12 cellular contexts compared by ENCODE assay signal in genomic region chr4:71550220-71551190, GRCh38.
DNase-seq lines count a peak whose midpoint lies in the region; FAIRE-seq and TF ChIP-seq lines count a peak whose summit lies in the region.
"Had no signal": no experiment of that assay in that cellular context is flagged by ENCODE, and none has a peak within 500 bp of the region (broad histone marks: within the 10 kb centered on the region; RNA-seq: fewer than 3 reads in every experiment).

No MANE protein-coding gene starts in this region.

- H3K27me3 ChIP-seq in H1 (replicated peaks in 1 of 4; ENCODE audit: control insufficient read depth in 3 of 4, extremely low read depth in 1 of 4, insufficient read depth in 3 of 4, low read length in 3 of 4) (no peaks in the 10 kb centered on the region; a peak in 1 of 7 replicates), neuronal stem cell (ENCODE audit: control insufficient read depth in 3 of 3, insufficient read depth in 3 of 3, low read depth in 1 of 3, low read length in 3 of 3) (no peaks in the 10 kb centered on the region)

- H3K4me1 Mint-ChIP-seq in activated CD4-positive, alpha-beta memory T cell treated with anti-CD3 and anti-CD28 coated beads, Interleukin-2, amount 10 ng/mL, durations not matched to agents 7 days and 5 days, result no peaks in the 10 kb centered on the region
- H3K4me1 Mint-ChIP-seq: memory B cell had no signal

- POLR2A ChIA-PET in H1 (lab: Charles Lee; ENCODE audit: partially characterized antibody), result no interaction called here
- POLR2A ChIA-PET in activated CD4-positive, alpha-beta memory T cell treated with anti-CD3 and anti-CD28 coated beads, Interleukin-2, amount 10 ng/mL, durations not matched to agents 7 days and 5 days (lab: Charles Lee), result no interaction called here

- no peaks in the 10 kb centered on the region for H3K9me3 ChIP-seq in H1 (ENCODE audit: insufficient read depth in 2 of 2, low read depth in 1 of 2, low read length in 1 of 2)
- H3K9me3 ChIP-seq in neuronal stem cell (replicated peaks in 1 of 2; ENCODE audit: control insufficient read depth in 2 of 2, insufficient read depth in 1 of 2, low read depth in 1 of 2, low read length in 2 of 2), result no peaks in the 10 kb centered on the region

- no peak overlapping the region for H4K5ac ChIP-seq in H1 (ENCODE audit: insufficient read length, low read depth, low read length)

- H3K9ac ChIP-seq in H1 (replicated peaks in 1 of 4; ENCODE audit: extremely low read depth in 1 of 4, low read depth in 3 of 4, low read length in 3 of 4) (no peak overlapping the region), neuronal stem cell (ENCODE audit: low read depth, low read length, poor library complexity) (no peak overlapping the region)

- H2BK120ac ChIP-seq in H1 (replicated peaks; ENCODE audit: low read depth, low read length) (no peak overlapping the region), neuronal stem cell (ENCODE audit: low read depth, low read length) (no peak overlapping the region)

- H2BK15ac ChIP-seq in H1 (ENCODE audit: low read length) (no peak overlapping the region), neuronal stem cell (ENCODE audit: low read length) (no peak overlapping the region)

- no peaks in the 10 kb centered on the region for H3K23me2 ChIP-seq in H1 (ENCODE audit: low read depth, low read length)

- peak; percentile 42 to 60 for TF ChIP-seq RAD21 in H1 (IDR thresholded peaks at IDR 0.05 in 1 of 2, conservative IDR thresholded peaks at IDR 0.05 in 1 of 2; ENCODE audit: low read depth in 2 of 2, low read length in 2 of 2)

- H3K56ac ChIP-seq in H1 (replicated peaks; ENCODE audit: insufficient read length, low read depth, low read length), result no peak overlapping the region

- 77% methylated on average over 7 of the region's 7 CpGs; no CpG with 5 or more reads in 1 of the 2 experiments for WGBS in H1 (ENCODE audit: extremely low coverage in 1 of 2, insufficient coverage in 1 of 2, insufficient read length in 1 of 2, insufficient replicate concordance in 2 of 2, low coverage in 1 of 2, low lambda C conversion rate in 2 of 2, missing lambda C conversion rate in 1 of 2), 2 experiments
- WGBS in neuronal stem cell (ENCODE audit: extremely low coverage in 2 of 2, insufficient read length in 2 of 2, insufficient replicate concordance in 1 of 2), 2 donors, result no CpG with 5 or more reads among the region's 7 CpGs

- H3K79me1 ChIP-seq in H1 (ENCODE audit: low read depth, low read length) (no peaks in the 10 kb centered on the region), neuronal stem cell (ENCODE audit: low read depth, low read length) (no peaks in the 10 kb centered on the region)

- H3K4ac ChIP-seq in H1 (replicated peaks; ENCODE audit: insufficient read length, low read depth, low read length) (no peak overlapping the region), neuronal stem cell (ENCODE audit: low read length) (no peak overlapping the region)

- H3K9me3 Mint-ChIP-seq in activated CD4-positive, alpha-beta memory T cell treated with anti-CD3 and anti-CD28 coated beads, Interleukin-2, amount 10 ng/mL, durations not matched to agents 7 days and 5 days, result no peaks in the 10 kb centered on the region
- H3K9me3 Mint-ChIP-seq: memory B cell had no signal

- no peaks in the 10 kb centered on the region; a peak in 1 of 4 replicates for H3K79me2 ChIP-seq in H1 (ENCODE audit: control insufficient read depth in 1 of 2, insufficient read depth in 2 of 2, low read length in 2 of 2)

- H2AK5ac ChIP-seq in H1 (ENCODE audit: low read depth, low read length), result no peak overlapping the region
- no peak overlapping the region for H2AK5ac ChIP-seq in neuronal stem cell (ENCODE audit: low read depth, low read length)

- no peaks in the 10 kb centered on the region for H4K20me1 ChIP-seq in H1 (replicated peaks in 1 of 2; ENCODE audit: control insufficient read depth in 1 of 2, insufficient read depth in 2 of 2, low read length in 2 of 2)

- H3K14ac ChIP-seq in H1 (ENCODE audit: insufficient read length) (no peak overlapping the region), neuronal stem cell (ENCODE audit: low read length) (no peak overlapping the region)

- CTCF ChIA-PET in H1 (lab: Charles Lee; ENCODE audit: partially characterized antibody), result interaction anchor here (0.7 to 3.5 kb wide), 15 partner anchors 8 to 736 kb away, joined by 3 to 25 read pairs (median 4); no protein-coding TSS in a partner anchor
- CTCF ChIA-PET in activated CD4-positive, alpha-beta memory T cell treated with anti-CD3 and anti-CD28 coated beads, Interleukin-2, amount 10 ng/mL, durations not matched to agents 7 days and 5 days (lab: Charles Lee), result no interaction called here

- no peak overlapping the region for H4K8ac ChIP-seq in H1 (ENCODE audit: extremely low read depth, insufficient read depth, low read length)
- no peak overlapping the region for H4K8ac ChIP-seq in neuronal stem cell (ENCODE audit: low read depth, low read length)

- H3K27ac ChIP-seq in H1 (ENCODE audit: low read depth, low read length), result no peak overlapping the region
- no peak overlapping the region for H3K27ac ChIP-seq in neuronal stem cell (replicated peaks; ENCODE audit: low read length)

- H4K91ac ChIP-seq in H1 (replicated peaks; ENCODE audit: insufficient read length, low read length) (no peak overlapping the region), neuronal stem cell (ENCODE audit: low read depth, low read length, poor library complexity) (no peak overlapping the region)

- H2BK20ac ChIP-seq in H1 (ENCODE audit: low read length), result no peak overlapping the region

- no peak overlapping the region for H3K4me2 ChIP-seq in H1 (ENCODE audit: insufficient read depth in 1 of 2, low read depth in 2 of 2, low read length in 2 of 2)
- no peak overlapping the region for H3K4me2 ChIP-seq in neuronal stem cell (ENCODE audit: insufficient read depth, low read length, poor library complexity, severe bottlenecking)

- peak in 2 of 3 experiments; percentile 27 to 41; a peak in 3 of 4 replicates for TF ChIP-seq CTCF in H1 (IDR thresholded peaks at IDR 0.05; ENCODE audit: control extremely low read depth in 1 of 3, insufficient read depth in 1 of 3, low read depth in 1 of 3, low read length in 3 of 3)

- FAIRE-seq in H1 (lab: Jason Lieb, UNC), result no peak

- H3K36me3 Mint-ChIP-seq in activated CD4-positive, alpha-beta memory T cell treated with anti-CD3 and anti-CD28 coated beads, Interleukin-2, amount 10 ng/mL, durations not matched to agents 7 days and 5 days (ENCODE audit: low read depth), result no peaks in the 10 kb centered on the region
- H3K36me3 Mint-ChIP-seq: memory B cell had no signal

- no peak overlapping the region for H3K4me3 Mint-ChIP-seq in activated CD4-positive, alpha-beta memory T cell treated with anti-CD3 and anti-CD28 coated beads, Interleukin-2, amount 10 ng/mL, durations not matched to agents 7 days and 5 days
- H3K4me3 Mint-ChIP-seq: memory B cell had no signal

- no peak for TF ChIP-seq POLR2A in H1 (IDR thresholded peaks at IDR 0.05; ENCODE audit: control extremely low read depth in 1 of 2, low read depth in 2 of 2, low read length in 2 of 2)

- TF ChIP-seq EP300 in H1 (IDR thresholded peaks at IDR 0.05; ENCODE audit: borderline replicate concordance in 1 of 2, low read depth in 2 of 2, low read length in 2 of 2), result no peak

- no peak overlapping the region for H3K27ac Mint-ChIP-seq in activated CD4-positive, alpha-beta memory T cell treated with anti-CD3 and anti-CD28 coated beads, Interleukin-2, amount 10 ng/mL, durations not matched to agents 7 days and 5 days
- H3K27ac Mint-ChIP-seq: memory B cell had no signal

- H2AFZ ChIP-seq in H1 (ENCODE audit: low read length) (peak overlapping the region; percentile 52; the same call in 1 of the 2 replicates), neuronal stem cell (ENCODE audit: low read length) (no peak overlapping the region)

- H3K23ac ChIP-seq in H1 (ENCODE audit: insufficient read length) (no peak overlapping the region), neuronal stem cell (ENCODE audit: low read depth, low read length, poor library complexity) (no peak overlapping the region)

- H2BK12ac ChIP-seq in H1 (ENCODE audit: low read depth, low read length) (no peak overlapping the region), neuronal stem cell (ENCODE audit: low read length) (no peak overlapping the region)

- DNase-seq in COLO829 (ENCODE audit: low spot score), result peak; percentile 49
- peak; percentile 11 for DNase-seq in HT1080 (ENCODE audit: low read depth)
- DNase-seq in H1 (ENCODE audit: low read depth in 1 of 2, low spot score in 2 of 2), result no peak
- peak; percentile 37 for DNase-seq in myocyte (ENCODE audit: low read depth)
- no peak for DNase-seq in GOT3 (lab: John Stamatoyannopoulos, UW)
- DNase-seq in neuronal stem cell (ENCODE audit: low spot score), result no peak
- no peak for DNase-seq in activated CD4-positive, alpha-beta memory T cell treated with anti-CD3 and anti-CD28 coated beads, Interleukin-2, amount 10 ng/mL, durations not matched to agents 7 days and 5 days
- no peak for DNase-seq in NK-92 treated with Interleukin-12 subunit alpha and Interleukin-12 subunit beta, amount 100 ng/mL, for 24 hours (lab: John Stamatoyannopoulos, UW)
- DNase-seq: NCI-H526 treated with DMSO at 0.1 percent for 48 hours; stimulated activated CD4-positive, alpha-beta T cell treated with anti-CD3 and anti-CD28 coated beads, Interleukin-15, amount 100 ng/mL, for 24 hours; substantia nigra had no signal

- H3K4me3 ChIP-seq in H1 (ENCODE audit: extremely low read depth in 1 of 4, insufficient read depth in 2 of 4, low read depth in 3 of 4, low read length in 4 of 4) (no peak overlapping the region), neuronal stem cell (ENCODE audit: low read length in 2 of 2) (no peak overlapping the region)

- H2BK5ac ChIP-seq in H1 (ENCODE audit: low read depth, low read length), result no peak overlapping the region
- no peak overlapping the region for H2BK5ac ChIP-seq in neuronal stem cell (ENCODE audit: low read length)

- H3K4me1 ChIP-seq in H1 (replicated peaks in 1 of 4; ENCODE audit: control insufficient read depth in 3 of 4, insufficient read depth in 4 of 4, low read length in 3 of 4) (no peaks in the 10 kb centered on the region; a peak in 1 of 7 replicates), neuronal stem cell (ENCODE audit: control insufficient read depth in 2 of 2, insufficient read depth in 1 of 2, low read depth in 1 of 2, low read length in 2 of 2) (no peaks in the 10 kb centered on the region)

- H3K18ac ChIP-seq in H1 (ENCODE audit: extremely low read depth, low read length) (no peak overlapping the region), neuronal stem cell (ENCODE audit: low read length) (no peak overlapping the region)

- H3K27me3 Mint-ChIP-seq in activated CD4-positive, alpha-beta memory T cell treated with anti-CD3 and anti-CD28 coated beads, Interleukin-2, amount 10 ng/mL, durations not matched to agents 7 days and 5 days, result no peaks in the 10 kb centered on the region
- H3K27me3 Mint-ChIP-seq: memory B cell had no signal

- H3K36me3 ChIP-seq in H1 (ENCODE audit: control insufficient read depth in 2 of 4, insufficient read depth in 4 of 4, low read length in 3 of 4) (no peaks in the 10 kb centered on the region), neuronal stem cell (replicated peaks in 1 of 2; ENCODE audit: control insufficient read depth in 2 of 2, insufficient read depth in 2 of 2, low read length in 2 of 2) (no peaks in the 10 kb centered on the region)

TF ChIP-seq in H1, 55 proteins besides CTCF, POLR2A, EP300 and RAD21 (continues in another document):
- TF ChIP-seq CHD2 (IDR thresholded peaks at IDR 0.05; ENCODE audit: low read length) (no peak), EZH2 (IDR thresholded peaks at IDR 0.05; ENCODE audit: low read depth, low read length, severe bottlenecking) (no peak), SP2 (IDR thresholded peaks at IDR 0.05; ENCODE audit: low read length) (no peak)

Comparison
In these comparisons a context has a peak if more than half of its experiments do, and no peak if none do; other contexts are left out.
1. DNase-seq: peak in COLO829 (single experiment), HT1080 (single experiment) and myocyte (single experiment); none in H1 (0 of 2), GOT3 (single experiment), neuronal stem cell (single experiment), activated CD4-positive, alpha-beta memory T cell treated with anti-CD3 and anti-CD28 coated beads, Interleukin-2, amount 10 ng/mL, durations not matched to agents 7 days and 5 days (single experiment) and NK-92 treated with Interleukin-12 subunit alpha and Interleukin-12 subunit beta, amount 100 ng/mL, for 24 hours (single experiment).